19 cellular contexts compared by ENCODE assay signal in genomic region chr20:34916774-34917354, GRCh38. TPM values are rescaled to one million over a fixed set of nuclear protein-coding genes. Genes with fewer than 3 reads are reported as not detected.
DNase-seq lines count a peak whose midpoint lies in the region; TF ChIP-seq lines count a peak whose summit lies in the region.
"Had no signal": no experiment of that assay in that cellular context is flagged by ENCODE, and none has a peak within 500 bp of the region (broad histone marks: within the 10 kb centered on the region; RNA-seq: fewer than 3 reads in every experiment).

No MANE protein-coding gene starts in this region.

- no peaks in the 10 kb centered on the region for H3K9me2 ChIP-seq in MM.1S (replicated peaks; ENCODE audit: insufficient read depth, low read length)

- peak overlapping the region in 1 of 2 donors; percentile 55 for H3K9ac ChIP-seq in colonic mucosa (ENCODE audit: low read depth in 2 of 2, low read length in 2 of 2)
- no peak overlapping the region for H3K9ac ChIP-seq in MM.1S (ENCODE audit: low read length)

- H3F3A ChIP-seq in MM.1S (ENCODE audit: insufficient read depth, low read length): no peaks in the 10 kb centered on the region

- H3K36me3 ChIP-seq in colonic mucosa: peaks cover 11% of the 10 kb centered on the region
- peaks cover 16 to 46% (median 42%) of the 10 kb centered on the region in 4 donors for H3K36me3 ChIP-seq in stomach
- no peaks in the 10 kb centered on the region for H3K36me3 ChIP-seq in MM.1S (replicated peaks; ENCODE audit: insufficient read depth, low read length)

- no peaks in the 10 kb centered on the region for H3K79me2 ChIP-seq in MM.1S (ENCODE audit: low read length)

- H3K4me3 ChIP-seq in colonic mucosa: no peak overlapping the region
- no peak overlapping the region for H3K4me3 ChIP-seq in stomach
- H3K4me3 ChIP-seq in MM.1S (ENCODE audit: low read length): no peak overlapping the region
- H3K4me3 ChIP-seq: GM12878 had no signal

- H3K36me3 Mint-ChIP-seq in activated naive CD4-positive, alpha-beta T cell treated with anti-CD3 and anti-CD28 coated beads, Interleukin-2, amount 10 ng/mL, durations not matched to agents 7 days and 5 days: peaks cover 61% of the 10 kb centered on the region
- peaks cover 21% of the 10 kb centered on the region for H3K36me3 Mint-ChIP-seq in activated naive CD4-positive, alpha-beta T cell treated with anti-CD3 and anti-CD28 coated beads for 36 hours (ENCODE audit: low read depth)

- H3K9me3 ChIP-seq in colonic mucosa (no peaks in the 10 kb centered on the region), stomach (no peaks in the 10 kb centered on the region), MM.1S (replicated peaks; ENCODE audit: insufficient read depth, low read length) (no peaks in the 10 kb centered on the region)

- TF ChIP-seq EP300 in stomach (IDR thresholded peaks at IDR 0.05): no peak

- intact Hi-C loops in activated naive CD4-positive, alpha-beta T cell treated with anti-CD3 and anti-CD28 coated beads for 36 hours (cut with micrococcal nuclease): no loop called here
- intact Hi-C loops in colonic mucosa (cut with DNase I) (no loop called here), stomach (cut with DNase I; ENCODE audit: low total_unique reads) (no loop called here)

- H3K4me3 Mint-ChIP-seq in activated naive CD4-positive, alpha-beta T cell treated with anti-CD3 and anti-CD28 coated beads, Interleukin-2, amount 10 ng/mL, durations not matched to agents 7 days and 5 days: no peak overlapping the region
- H3K4me3 Mint-ChIP-seq in activated naive CD4-positive, alpha-beta T cell treated with anti-CD3 and anti-CD28 coated beads for 36 hours: no peak overlapping the region
- H3K4me3 Mint-ChIP-seq: CD4-positive, CD25-positive, alpha-beta regulatory T cell had no signal

- no peak for DNase-seq in activated naive CD4-positive, alpha-beta T cell treated with anti-CD3 and anti-CD28 coated beads, Interleukin-2, amount 10 ng/mL, durations not matched to agents 7 days and 5 days
- DNase-seq in activated naive CD4-positive, alpha-beta T cell treated with anti-CD3 and anti-CD28 coated beads for 36 hours: no peak
- DNase-seq in NCI-H82 (lab: John Stamatoyannopoulos, UW): peak; percentile 69
- peak; percentile 69 for DNase-seq in colonic mucosa
- no peak for DNase-seq in stomach
- no peak for DNase-seq in MM.1S
- DNase-seq in stimulated activated CD4-positive, alpha-beta T cell treated with anti-CD3 and anti-CD28 coated beads, Interleukin-15, amount 100 ng/mL, for 24 hours: no peak
- DNase-seq in NCI-H510A (lab: John Stamatoyannopoulos, UW): no peak
- DNase-seq: AML-193; Calu3; CD4-positive, CD25-positive, alpha-beta regulatory T cell; DMS79; IMR-90; MV-4-11; NCI-H1417 treated with DMSO at 0.1 percent for 48 hours; NCI-H2081; NCI-H524 treated with DMSO at 0.1 percent for 48 hours; SHP77 treated with DMSO at 0.1 percent for 48 hours had no signal

- H3K4me2 ChIP-seq in MM.1S (ENCODE audit: low read depth, low read length): no peak overlapping the region

- H3K27me3 Mint-ChIP-seq in activated naive CD4-positive, alpha-beta T cell treated with anti-CD3 and anti-CD28 coated beads, Interleukin-2, amount 10 ng/mL, durations not matched to agents 7 days and 5 days: no peaks in the 10 kb centered on the region
- H3K27me3 Mint-ChIP-seq in activated naive CD4-positive, alpha-beta T cell treated with anti-CD3 and anti-CD28 coated beads for 36 hours (ENCODE audit: low read depth): no peaks in the 10 kb centered on the region
- H3K27me3 Mint-ChIP-seq: CD4-positive, CD25-positive, alpha-beta regulatory T cell had no signal

- CTCF ChIA-PET in activated naive CD4-positive, alpha-beta T cell treated with anti-CD3 and anti-CD28 coated beads, Interleukin-2, amount 10 ng/mL, durations not matched to agents 7 days and 5 days (lab: Charles Lee): interaction anchor here (4.7 kb wide), 1 partner anchor 42 kb away, joined by 21 read pairs; the partner anchor contains the start of gene ACSS2
- CTCF ChIA-PET in activated naive CD4-positive, alpha-beta T cell treated with anti-CD3 and anti-CD28 coated beads for 36 hours (lab: Charles Lee): no interaction called here

- peaks cover 17% of the 10 kb centered on the region for H3K4me1 ChIP-seq in colonic mucosa
- peaks cover 5 to 38% (median 29%) of the 10 kb centered on the region in 4 donors for H3K4me1 ChIP-seq in stomach
- H3K4me1 ChIP-seq in MM.1S (ENCODE audit: low read length): no peaks in the 10 kb centered on the region

- H3K9me3 Mint-ChIP-seq in activated naive CD4-positive, alpha-beta T cell treated with anti-CD3 and anti-CD28 coated beads, Interleukin-2, amount 10 ng/mL, durations not matched to agents 7 days and 5 days: peaks cover 2% of the 10 kb centered on the region
- H3K9me3 Mint-ChIP-seq in activated naive CD4-positive, alpha-beta T cell treated with anti-CD3 and anti-CD28 coated beads for 36 hours: no peaks in the 10 kb centered on the region
- H3K9me3 Mint-ChIP-seq: CD4-positive, CD25-positive, alpha-beta regulatory T cell had no signal

- H3K27ac ChIP-seq in colonic mucosa (peak overlapping the region; percentile 86), stomach (peak overlapping the region; percentile 42 to 77 (median 66)), MM.1S (ENCODE audit: low read length) (no peak overlapping the region)

- peaks cover 38% of the 10 kb centered on the region for H3K4me1 Mint-ChIP-seq in activated naive CD4-positive, alpha-beta T cell treated with anti-CD3 and anti-CD28 coated beads, Interleukin-2, amount 10 ng/mL, durations not matched to agents 7 days and 5 days
- H3K4me1 Mint-ChIP-seq in activated naive CD4-positive, alpha-beta T cell treated with anti-CD3 and anti-CD28 coated beads for 36 hours (ENCODE audit: low read depth): peaks cover 34% of the 10 kb centered on the region

- peak overlapping the region; percentile 91 for H3K27ac Mint-ChIP-seq in activated naive CD4-positive, alpha-beta T cell treated with anti-CD3 and anti-CD28 coated beads, Interleukin-2, amount 10 ng/mL, durations not matched to agents 7 days and 5 days
- H3K27ac Mint-ChIP-seq in activated naive CD4-positive, alpha-beta T cell treated with anti-CD3 and anti-CD28 coated beads for 36 hours: no peak overlapping the region

- H4K20me1 ChIP-seq in MM.1S (ENCODE audit: insufficient read depth, low read length): no peaks in the 10 kb centered on the region

- TF ChIP-seq CTCF in colonic mucosa (IDR thresholded peaks at IDR 0.05) (no peak), stomach (IDR thresholded peaks at IDR 0.05) (no peak), MM.1S (IDR thresholded peaks at IDR 0.05; ENCODE audit: low read length) (no peak)

- WGBS in stomach, 5 donors: 25 to 55% (median 39%) methylated on average over 2 of the region's 2 CpGs

- no peaks in the 10 kb centered on the region for H3K27me3 ChIP-seq in colonic mucosa
- no peaks in the 10 kb centered on the region for H3K27me3 ChIP-seq in stomach
- no peaks in the 10 kb centered on the region for H3K27me3 ChIP-seq in MM.1S (replicated peaks; ENCODE audit: insufficient read depth, low read length)

- H2AFZ ChIP-seq in MM.1S (ENCODE audit: low read length): no peak overlapping the region

- TF ChIP-seq POLR2A in stomach (IDR thresholded peaks at IDR 0.05): no peak

RNA-seq across cellular contexts. Expression of gene GSS, which starts 38.7 kb away (rescaled TPM):
- total RNA-seq in activated naive CD4-positive, alpha-beta T cell treated with anti-CD3 and anti-CD28 coated beads for 36 hours: 10 to 100 TPM; 84.3 to 86.0 TPM
- total RNA-seq in colonic mucosa (100 to 1,000 TPM in 1 of 2 donors, 10 to 100 TPM in 1; 83.4 to 109 TPM), stomach (100 to 1,000 TPM in 1 of 5 donors, 10 to 100 TPM in 4; 18.1 to 199 (median 54.6) TPM)
- 10 to 100 TPM; 41.5 to 45.8 (median 41.6) TPM for polyA plus RNA-seq in stomach

RNA-seq across cellular contexts. Expression of gene MYH7B, which starts 38.8 kb away (rescaled TPM):
- total RNA-seq in activated naive CD4-positive, alpha-beta T cell treated with anti-CD3 and anti-CD28 coated beads for 36 hours: under 1 TPM; 0.20 to 0.86 TPM
- total RNA-seq in colonic mucosa (1 to 10 TPM in 1 of 2 donors, under 1 TPM in 1; 0.69 to 1.5 TPM), stomach (1 to 10 TPM in 1 of 5 donors, under 1 TPM in 2, not detected in 2; 0.45 to 1.5 (median 0.58) TPM)
- under 1 TPM; 0.15 to 0.68 (median 0.60) TPM for polyA plus RNA-seq in stomach
- total RNA-seq: IMR-90 had no signal

RNA-seq across cellular contexts. Expression of gene ACSS2, which starts 40.5 kb away (rescaled TPM):
- total RNA-seq in activated naive CD4-positive, alpha-beta T cell treated with anti-CD3 and anti-CD28 coated beads for 36 hours: 10 to 100 TPM; 71.3 to 73.6 TPM
- 100 to 1,000 TPM; 258 to 394 TPM for total RNA-seq in colonic mucosa
- total RNA-seq in stomach: 1,000 to 10,000 TPM in 1 of 5 donors, 100 to 1,000 TPM in 3, 10 to 100 TPM in 1; 98.8 to 1,709 (median 162) TPM
- polyA plus RNA-seq in stomach: 100 to 1,000 TPM in 1 of 3 donors, 10 to 100 TPM in 2; 59.0 to 120 (median 68.5) TPM

RNA-seq across cellular contexts. Expression of gene GGT7, which starts 44.2 kb away (rescaled TPM):
- total RNA-seq in activated naive CD4-positive, alpha-beta T cell treated with anti-CD3 and anti-CD28 coated beads for 36 hours: 10 to 100 TPM; 14.8 to 15.0 TPM
- total RNA-seq in colonic mucosa: 10 to 100 TPM; 10.1 to 17.8 TPM
- 10 to 100 TPM; 10.5 to 29.0 (median 19.2) TPM for total RNA-seq in stomach
- 10 to 100 TPM in 1 of 3 donors, 1 to 10 TPM in 2; 4.1 to 12.8 (median 8.4) TPM for polyA plus RNA-seq in stomach

Comparison
In these comparisons a context has a peak if more than half of its experiments do, and no peak if none do; other contexts are left out.
1. DNase-seq: peak in NCI-H82 (single experiment) and colonic mucosa (single experiment); none in activated naive CD4-positive, alpha-beta T cell treated with anti-CD3 and anti-CD28 coated beads, Interleukin-2, amount 10 ng/mL, durations not matched to agents 7 days and 5 days (single experiment), activated naive CD4-positive, alpha-beta T cell treated with anti-CD3 and anti-CD28 coated beads for 36 hours (single experiment), stomach (single experiment), MM.1S (single experiment), stimulated activated CD4-positive, alpha-beta T cell treated with anti-CD3 and anti-CD28 coated beads, Interleukin-15, amount 100 ng/mL, for 24 hours (single experiment) and NCI-H510A (single experiment).